In the genomic region with DNA sequence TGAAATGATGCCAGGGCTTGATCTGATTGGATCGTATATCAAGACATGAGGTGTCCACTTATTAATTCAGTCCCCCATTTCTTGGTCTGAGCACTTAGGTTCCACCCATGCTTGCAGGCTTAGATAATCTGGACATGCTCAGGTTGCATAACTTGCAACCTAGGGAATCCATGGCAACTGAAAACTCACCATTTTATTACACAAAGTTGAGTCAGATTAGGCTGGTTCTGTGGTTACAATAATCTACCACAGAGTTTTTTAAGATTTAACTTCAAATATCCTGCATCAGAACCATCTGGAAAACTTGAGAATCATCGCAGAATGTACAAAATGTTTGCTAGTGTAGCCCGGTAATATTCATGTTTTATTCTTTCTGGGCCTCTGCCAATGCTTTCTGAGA, we compare ENCODE assay signal across 15 cellular contexts.
DNase-seq lines count a peak whose midpoint lies in the region; ATAC-seq, FAIRE-seq and TF ChIP-seq lines count a peak whose summit lies in the region.
"Had no signal": no experiment of that assay in that cellular context is flagged by ENCODE, and none has a peak within 500 bp of the region (broad histone marks: within the 10 kb centered on the region; RNA-seq: fewer than 3 reads in every experiment).

No MANE protein-coding gene starts in this region.

- TF ChIP-seq EP300 in gastroesophageal sphincter (IDR thresholded peaks at IDR 0.05) = no peak

- no peak overlapping the region for H3K4me2 ChIP-seq in astrocyte (ENCODE audit: low read length)

- H3K27ac ChIP-seq in ACC112 (ENCODE audit: low read depth, low read length) (peak overlapping the region; percentile 78), HEK293 (ENCODE audit: extremely low read depth, low read depth, low read length) (no peak overlapping the region), astrocyte (ENCODE audit: low read depth, low read length) (peak overlapping the region; percentile 53), gastroesophageal sphincter (no peak overlapping the region)

- H2AFZ ChIP-seq in ACC112 (ENCODE audit: low read length, unreplicated experiment) (peak overlapping the region; percentile 67), astrocyte (ENCODE audit: low read depth, low read length) (no peak overlapping the region)

- H4K20me1 ChIP-seq in astrocyte (ENCODE audit: insufficient read depth, low read length) = no peaks in the 10 kb centered on the region

- H3K27me3 ChIP-seq in ACC112 (ENCODE audit: insufficient read depth, low read length) (no peaks in the 10 kb centered on the region), astrocyte (ENCODE audit: insufficient read depth, low read length) (no peaks in the 10 kb centered on the region), gastroesophageal sphincter (no peaks in the 10 kb centered on the region)

- no peaks in the 10 kb centered on the region for H3K9me3 Mint-ChIP-seq in astrocyte (ENCODE audit: unreplicated experiment)

- no peak overlapping the region for H3K4me3 Mint-ChIP-seq in astrocyte (ENCODE audit: unreplicated experiment)
- H3K4me3 Mint-ChIP-seq: activated CD8-positive, alpha-beta T cell treated with anti-CD3 and anti-CD28 coated beads, Interleukin-2, amount 10 ng/mL, durations not matched to agents 7 days and 5 days had no signal

- peak; percentile 89 for FAIRE-seq in astrocyte (lab: Jason Lieb, UNC)
- FAIRE-seq: A204.1 had no signal

- no peak overlapping the region for H3K4me3 ChIP-seq in ACC112 (ENCODE audit: low read depth, low read length)
- no peak overlapping the region for H3K4me3 ChIP-seq in HEK293 (ENCODE audit: low read depth, low read length)
- no peak overlapping the region for H3K4me3 ChIP-seq in astrocyte (ENCODE audit: insufficient read depth, low read depth, low read length)
- H3K4me3 ChIP-seq in gastroesophageal sphincter = no peak overlapping the region

- H3K4me1 Mint-ChIP-seq in astrocyte (ENCODE audit: low read depth, unreplicated experiment) = peaks cover 5% of the 10 kb centered on the region

- H3K36me3 ChIP-seq in ACC112 (ENCODE audit: insufficient read depth, low read length) (no peaks in the 10 kb centered on the region), HEK293 (ENCODE audit: control insufficient read depth in 2 of 2, insufficient read depth in 1 of 2, low read length in 2 of 2) (no peaks in the 10 kb centered on the region), astrocyte (ENCODE audit: insufficient read depth, low read length) (no peaks in the 10 kb centered on the region), gastroesophageal sphincter (no peaks in the 10 kb centered on the region)

- POLR2A ChIA-PET in HEK293 (lab: Yijun Ruan, JAX) = no interaction called here

- H3K9ac ChIP-seq in astrocyte (ENCODE audit: low read length) = no peak overlapping the region

- DNase-seq in astrocyte (ENCODE audit: low read depth) = peak; percentile 76
- no peak for DNase-seq in NCI-H524 treated with DMSO at 0.1 percent for 48 hours (lab: John Stamatoyannopoulos, UW)
- DNase-seq: activated CD8-positive, alpha-beta T cell treated with anti-CD3 and anti-CD28 coated beads, Interleukin-2, amount 10 ng/mL, durations not matched to agents 7 days and 5 days; NCI-H1417 treated with DMSO at 0.1 percent for 48 hours; NCI-H526; nucleus accumbens; Right ventricle myocardium superior; stimulated activated CD4-positive, alpha-beta T cell treated with anti-CD3 and anti-CD28 coated beads, Interleukin-12 subunit alpha, Interleukin-12 subunit beta, amount 100 ng/mL, for 4 hours had no signal

- ATAC-seq in gastroesophageal sphincter = peak; percentile 16
- no peak for ATAC-seq in HG02623 (IDR thresholded peaks at IDR 0.05; ENCODE audit: unreplicated experiment)
- no peak for ATAC-seq in GM18502 (IDR thresholded peaks at IDR 0.05; ENCODE audit: poor library complexity, unreplicated experiment)
- no peak for ATAC-seq in HG03280 (IDR thresholded peaks at IDR 0.05; ENCODE audit: unreplicated experiment)
- ATAC-seq: activated CD8-positive, alpha-beta T cell treated with anti-CD3 and anti-CD28 coated beads, Interleukin-2, amount 10 ng/mL, durations not matched to agents 7 days and 5 days had no signal

- H3K9me3 ChIP-seq in HEK293 (ENCODE audit: control insufficient read depth, insufficient read depth, low read depth, low read length) (no peaks in the 10 kb centered on the region; the same call in 1 of the 2 replicates), astrocyte (ENCODE audit: insufficient read depth, low read depth, low read length) (peaks cover 3% of the 10 kb centered on the region), gastroesophageal sphincter (no peaks in the 10 kb centered on the region)

- TF ChIP-seq CTCF in HEK293 (tag by site-specific recombination; IDR thresholded peaks at IDR 0.05) (no peak), astrocyte (IDR thresholded peaks at IDR 0.05; ENCODE audit: insufficient read depth, low read depth, low read length) (no peak), gastroesophageal sphincter (IDR thresholded peaks at IDR 0.05) (no peak)

- peaks cover 11% of the 10 kb centered on the region for H3K4me1 ChIP-seq in ACC112 (ENCODE audit: control insufficient read depth, insufficient read depth, low read length, unreplicated experiment)
- H3K4me1 ChIP-seq in HEK293 (ENCODE audit: control insufficient read depth, insufficient read depth, low read length) = no peaks in the 10 kb centered on the region
- H3K4me1 ChIP-seq in astrocyte (ENCODE audit: insufficient read depth, low read length) = no peaks in the 10 kb centered on the region
- no peaks in the 10 kb centered on the region for H3K4me1 ChIP-seq in gastroesophageal sphincter

- H3K79me2 ChIP-seq in ACC112 (ENCODE audit: control insufficient read depth, insufficient read depth, low read length, unreplicated experiment) = no peaks in the 10 kb centered on the region
- H3K79me2 ChIP-seq in astrocyte (ENCODE audit: insufficient read depth, low read length) = no peaks in the 10 kb centered on the region

- no peaks in the 10 kb centered on the region for H3K27me3 Mint-ChIP-seq in astrocyte (ENCODE audit: low read depth, unreplicated experiment)

- CTCF ChIA-PET in HEK293 (lab: Yijun Ruan, JAX) = interaction anchor here (2.4 kb wide), 1 partner anchor 26 kb away, joined by 8 read pairs; no protein-coding TSS in a partner anchor

- H3K27ac Mint-ChIP-seq in astrocyte (ENCODE audit: unreplicated experiment) = peak overlapping the region; percentile 69
- H3K27ac Mint-ChIP-seq: activated CD8-positive, alpha-beta T cell treated with anti-CD3 and anti-CD28 coated beads, Interleukin-2, amount 10 ng/mL, durations not matched to agents 7 days and 5 days had no signal

- WGBS in gastroesophageal sphincter (ENCODE audit: low coverage in 1 of 2), 2 donors = 72 to 77% methylated on average over 3 of the region's 3 CpGs

- no peak for TF ChIP-seq POLR2A in gastroesophageal sphincter (IDR thresholded peaks at IDR 0.05)

- no peaks in the 10 kb centered on the region for H3K36me3 Mint-ChIP-seq in astrocyte (ENCODE audit: low read depth, unreplicated experiment)

TF ChIP-seq in HEK293, 187 proteins besides CTCF, POLR2A, EP300 and RAD21:
- no peak for TF ChIP-seq ZNF37A (tag by site-specific recombination; IDR thresholded peaks at IDR 0.05)
- no peak for TF ChIP-seq HOXA7 (CRISPR knock-in tag; IDR thresholded peaks at IDR 0.05; ENCODE audit: borderline replicate concordance)
- TF ChIP-seq, protein P1, sequence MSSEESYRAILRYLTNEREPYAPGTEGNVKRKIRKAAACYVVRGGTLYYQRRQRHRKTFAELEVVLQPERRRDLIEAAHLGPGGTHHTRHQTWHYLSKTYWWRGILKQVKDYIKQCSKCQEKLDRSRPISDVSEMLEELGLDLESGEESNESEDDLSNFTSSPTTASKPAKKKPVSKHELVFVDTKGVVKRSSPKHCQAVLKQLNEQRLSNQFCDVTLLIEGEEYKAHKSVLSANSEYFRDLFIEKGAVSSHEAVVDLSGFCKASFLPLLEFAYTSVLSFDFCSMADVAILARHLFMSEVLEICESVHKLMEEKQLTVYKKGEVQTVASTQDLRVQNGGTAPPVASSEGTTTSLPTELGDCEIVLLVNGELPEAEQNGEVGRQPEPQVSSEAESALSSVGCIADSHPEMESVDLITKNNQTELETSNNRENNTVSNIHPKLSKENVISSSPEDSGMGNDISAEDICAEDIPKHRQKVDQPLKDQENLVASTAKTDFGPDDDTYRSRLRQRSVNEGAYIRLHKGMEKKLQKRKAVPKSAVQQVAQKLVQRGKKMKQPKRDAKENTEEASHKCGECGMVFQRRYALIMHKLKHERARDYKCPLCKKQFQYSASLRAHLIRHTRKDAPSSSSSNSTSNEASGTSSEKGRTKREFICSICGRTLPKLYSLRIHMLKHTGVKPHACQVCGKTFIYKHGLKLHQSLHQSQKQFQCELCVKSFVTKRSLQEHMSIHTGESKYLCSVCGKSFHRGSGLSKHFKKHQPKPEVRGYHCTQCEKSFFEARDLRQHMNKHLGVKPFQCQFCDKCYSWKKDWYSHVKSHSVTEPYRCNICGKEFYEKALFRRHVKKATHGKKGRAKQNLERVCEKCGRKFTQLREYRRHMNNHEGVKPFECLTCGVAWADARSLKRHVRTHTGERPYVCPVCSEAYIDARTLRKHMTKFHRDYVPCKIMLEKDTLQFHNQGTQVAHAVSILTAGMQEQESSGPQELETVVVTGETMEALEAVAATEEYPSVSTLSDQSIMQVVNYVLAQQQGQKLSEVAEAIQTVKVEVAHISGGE (tag by site-specific recombination; conservative IDR thresholded peaks at IDR 0.05; ENCODE audit: low read depth) = peak; percentile 32; the same call in 1 of the 2 replicates
- no peak for TF ChIP-seq SCRT2 (tag by site-specific recombination; IDR thresholded peaks at IDR 0.05)

Comparison
In these comparisons a context has a peak if more than half of its experiments do, and no peak if none do; other contexts are left out.
1. H3K27ac ChIP-seq: peak in ACC112 (single experiment) and astrocyte (single experiment); none in HEK293 (single experiment) and gastroesophageal sphincter (0 of 4).